ENCODE assay signal across 16 cellular contexts in genomic region chr2:173136614-173137013, GRCh38.
DNase-seq lines count a peak whose midpoint lies in the region; ATAC-seq and TF ChIP-seq lines count a peak whose summit lies in the region.
"Had no signal": no experiment of that assay in that cellular context is flagged by ENCODE, and none has a peak within 500 bp of the region (broad histone marks: within the 10 kb centered on the region; RNA-seq: fewer than 3 reads in every experiment).

No MANE protein-coding gene starts in this region.

- H3K4me1 Mint-ChIP-seq in CD4-positive, alpha-beta memory T cell: peaks cover 16 to 29% (median 23%) of the 10 kb centered on the region in 4 donors
- peaks cover 44% of the 10 kb centered on the region for H3K4me1 Mint-ChIP-seq in WTC11
- peaks cover 30 to 40% of the 10 kb centered on the region in 2 donors for H3K4me1 Mint-ChIP-seq in natural killer cell

- no peak overlapping the region for H3K4me3 ChIP-seq in CD4-positive, alpha-beta memory T cell (ENCODE audit: low read length in 2 of 2)
- H3K4me3 ChIP-seq in IMR-90 (ENCODE audit: insufficient read depth, low read depth, low read length) (no peak overlapping the region), thyroid gland (replicated peaks in 1 of 3) (no peak overlapping the region)
- H3K4me3 ChIP-seq: lower lobe of right lung, suprapubic skin had no signal

- no peak for TF ChIP-seq RAD21 in IMR-90 (IDR thresholded peaks at IDR 0.05; ENCODE audit: low read length)

- H3K9me1 ChIP-seq in IMR-90 (ENCODE audit: insufficient read depth, low read length): peaks cover 3% of the 10 kb centered on the region; the same call in 1 of the 2 replicates

- WGBS in IMR-90 (ENCODE audit: extremely low coverage in 2 of 2, insufficient read length in 1 of 2), 2 experiments: no CpG with 5 or more reads among the region's 2 CpGs
- WGBS in thyroid gland, 2 donors: 80 to 84% methylated on average over 2 of the region's 2 CpGs

- no peak overlapping the region; the same call in 1 of the 2 replicates for H3K9ac ChIP-seq in IMR-90 (ENCODE audit: low read depth, low read length)

- H3K9me3 Mint-ChIP-seq in CD4-positive, alpha-beta memory T cell: peaks cover 0 to 3% (median 2%) of the 10 kb centered on the region in 8 donors
- H3K9me3 Mint-ChIP-seq in WTC11 (peaks cover 14% of the 10 kb centered on the region), natural killer cell (peaks cover 0 to 4% of the 10 kb centered on the region in 2 donors)
- H3K9me3 Mint-ChIP-seq in activated naive CD4-positive, alpha-beta T cell treated with anti-CD3 and anti-CD28 coated beads, Interleukin-2, amount 50 U/mL, for 72 hours: peaks cover 0 to 6% of the 10 kb centered on the region in 2 donors

- no peak overlapping the region for H2BK20ac ChIP-seq in IMR-90 (ENCODE audit: low read depth, low read length)

- H2AK5ac ChIP-seq in IMR-90 (ENCODE audit: low read depth, low read length): no peak overlapping the region

- CTCF ChIA-PET in CD4-positive, alpha-beta memory T cell (lab: Charles Lee; ENCODE audit: partially characterized antibody): interaction anchor here (0.8 kb wide), 1 partner anchor 22 kb away, joined by 3 read pairs; no protein-coding TSS in a partner anchor
- CTCF ChIA-PET in IMR-90 (lab: Yijun Ruan, JAX) (no interaction called here), WTC11 (lab: Charles Lee) (interaction anchor here (0.6 kb wide), 1 partner anchor 462 kb away, joined by 5 read pairs; no protein-coding TSS in a partner anchor)

- H2AK9ac ChIP-seq in IMR-90 (replicated peaks; ENCODE audit: low read depth, low read length, poor library complexity): no peak overlapping the region

- no peaks in the 10 kb centered on the region for H3K36me3 ChIP-seq in CD4-positive, alpha-beta memory T cell (ENCODE audit: insufficient read depth, low read length)
- H3K36me3 ChIP-seq in IMR-90 (ENCODE audit: control insufficient read depth, insufficient read depth, low read length): peaks cover 1% of the 10 kb centered on the region; the same call in 1 of the 2 replicates
- H3K36me3 ChIP-seq in thyroid gland: no peaks in the 10 kb centered on the region
- H3K36me3 ChIP-seq: BE2C, lower lobe of right lung had no signal

- H4K91ac ChIP-seq in IMR-90 (ENCODE audit: insufficient read depth, low read depth, low read length): 0 out of 2 replicates have a peak overlapping the region, but pooled peaks have one; percentile 14

- H4K20me1 ChIP-seq in IMR-90 (ENCODE audit: insufficient read depth, low read length): no peaks in the 10 kb centered on the region

- in situ Hi-C loops in IMR-90 (cut with MboI; ENCODE audit: low sequenced_read_pairs): no loop called here

- H3K56ac ChIP-seq in IMR-90 (ENCODE audit: extremely low read depth, insufficient read depth, low read length): no peak overlapping the region

- H3K23ac ChIP-seq in IMR-90 (ENCODE audit: low read depth, low read length): peak overlapping the region; percentile 72

- H3K14ac ChIP-seq in IMR-90 (replicated peaks; ENCODE audit: low read depth, low read length): peak overlapping the region; percentile 61

- H3K79me1 ChIP-seq in IMR-90 (ENCODE audit: low read depth in 1 of 2, low read length in 2 of 2): peaks cover 34 to 63% of the 10 kb centered on the region in 2 experiments

- H3K18ac ChIP-seq in IMR-90 (ENCODE audit: low read depth, low read length): peak overlapping the region; percentile 57; the same call in 1 of the 2 replicates

- peak overlapping the region; percentile 68; the same call in 1 of the 2 replicates for H4K5ac ChIP-seq in IMR-90 (ENCODE audit: low read depth, low read length)

- peak overlapping the region in 1 of 7 donors; percentile 39 for H3K27ac Mint-ChIP-seq in CD4-positive, alpha-beta memory T cell
- H3K27ac Mint-ChIP-seq in WTC11 (peak overlapping the region; percentile 51), natural killer cell (no peak overlapping the region)
- H3K27ac Mint-ChIP-seq in activated naive CD4-positive, alpha-beta T cell treated with anti-CD3 and anti-CD28 coated beads, Interleukin-2, amount 50 U/mL, for 72 hours: no peak overlapping the region
- H3K27ac Mint-ChIP-seq: naive thymus-derived CD8-positive, alpha-beta T cell had no signal

- no TSS peak for BruUV-seq in IMR-90 (replicated peaks; lab: Mats Ljungman, UMichigan)

- TF ChIP-seq CTCF in IMR-90 (conservative IDR thresholded peaks at IDR 0.05; ENCODE audit: low read depth, low read length) (no peak), WTC11 (IDR thresholded peaks at IDR 0.05) (no peak), natural killer cell (IDR thresholded peaks at IDR 0.05) (no peak), thyroid gland (IDR thresholded peaks at IDR 0.05) (no peak)

- POLR2A ChIA-PET in CD4-positive, alpha-beta memory T cell (lab: Charles Lee; ENCODE audit: partially characterized antibody): no interaction called here
- POLR2A ChIA-PET in IMR-90 (lab: Charles Lee; ENCODE audit: unreplicated experiment): no interaction called here
- POLR2A ChIA-PET in WTC11 (lab: Charles Lee): interaction anchor here (0.6 kb wide), 1 partner anchor 100 kb away, joined by 3 read pairs; no protein-coding TSS in a partner anchor

- no peak overlapping the region for H2AFZ ChIP-seq in IMR-90 (replicated peaks; ENCODE audit: low read length, poor library complexity)

- H2BK15ac ChIP-seq in IMR-90 (ENCODE audit: low read depth, low read length): no peak overlapping the region

- intact Hi-C loops in CD4-positive, alpha-beta memory T cell (cut with micrococcal nuclease): no loop called here
- intact Hi-C loops in IMR-90 (cut with micrococcal nuclease) (no loop called here), natural killer cell (cut with micrococcal nuclease) (no loop called here), thyroid gland (cut with DNase I) (no loop called here)

- H3K4ac ChIP-seq in IMR-90 (ENCODE audit: low read depth, low read length): peak overlapping the region; percentile 45; the same call in 1 of the 2 replicates

- dilution Hi-C loops in IMR-90 (cut with HindIII; ENCODE audit: low sequenced_read_pairs, unreplicated experiment): no loop called here

- peak overlapping the region; percentile 29; the same call in 1 of the 2 replicates for H2BK120ac ChIP-seq in IMR-90 (ENCODE audit: low read depth, low read length)

- H3K9me3 ChIP-seq in CD4-positive, alpha-beta memory T cell (ENCODE audit: control insufficient read depth in 1 of 2, low read length in 2 of 2): no peaks in the 10 kb centered on the region
- H3K9me3 ChIP-seq in IMR-90 (ENCODE audit: control insufficient read depth, insufficient read depth, low read length) (no peaks in the 10 kb centered on the region), thyroid gland (no peaks in the 10 kb centered on the region)
- H3K9me3 ChIP-seq: BE2C, lower lobe of right lung, suprapubic skin had no signal

- 0 out of 4 replicates have a peak overlapping the region, but pooled peaks of 1 of the 2 experiments have one; percentile 37 for H4K8ac ChIP-seq in IMR-90 (ENCODE audit: low read depth in 2 of 2, low read length in 2 of 2)

- H3K27me3 Mint-ChIP-seq in CD4-positive, alpha-beta memory T cell: peaks cover 3% of the 10 kb centered on the region in 2 donors
- H3K27me3 Mint-ChIP-seq in WTC11 (ENCODE audit: low read depth) (no peaks in the 10 kb centered on the region), natural killer cell (ENCODE audit: low read depth in 2 of 2) (peaks cover 6 to 22% of the 10 kb centered on the region in 2 donors)

- H3K4me3 Mint-ChIP-seq in CD4-positive, alpha-beta memory T cell: peak overlapping the region in 6 of 8 donors; percentile 15 to 63 (median 44)
- H3K4me3 Mint-ChIP-seq in WTC11 (no peak overlapping the region), natural killer cell (peak overlapping the region; percentile 4)

- TF ChIP-seq POLR2A in IMR-90 (IDR thresholded peaks at IDR 0.05; ENCODE audit: low read depth, low read length): no peak
- no peak for TF ChIP-seq POLR2A in thyroid gland (IDR thresholded peaks at IDR 0.05)

- no peaks in the 10 kb centered on the region for H3K27me3 ChIP-seq in CD4-positive, alpha-beta memory T cell (ENCODE audit: insufficient read depth, low read length)
- H3K27me3 ChIP-seq in IMR-90 (ENCODE audit: control insufficient read depth, insufficient read depth, low read length) (no peaks in the 10 kb centered on the region), thyroid gland (no peaks in the 10 kb centered on the region)
- H3K27me3 ChIP-seq: BE2C, suprapubic skin had no signal

- no peak for DNase-seq in CD4-positive, alpha-beta memory T cell
- DNase-seq in IMR-90: no peak
- DNase-seq in WTC11 (ENCODE audit: low spot score): no peak
- no peak for DNase-seq in natural killer cell
- no peak for DNase-seq in thyroid gland
- no peak for DNase-seq in HPDE6-E6E7 (ENCODE audit: extremely low spot score)
- DNase-seq in activated naive CD4-positive, alpha-beta T cell treated with anti-CD3 and anti-CD28 coated beads, Interleukin-2, amount 50 U/mL, for 72 hours (ENCODE audit: low spot score in 2 of 2): no peak
- DNase-seq: activated CD4-positive, alpha-beta T cell treated with anti-CD3 and anti-CD28 coated beads, Interleukin-2, amount 10 ng/mL, durations not matched to agents 7 days and 5 days; activated T-cell treated with anti-CD3 and anti-CD28 coated beads, Interleukin-2, amount 50 U/mL, for 48 hours; BE2C; lower lobe of right lung; MV-4-11; NCI-H2107; NCI-H82 had no signal

- no peaks in the 10 kb centered on the region for H3K36me3 Mint-ChIP-seq in CD4-positive, alpha-beta memory T cell
- H3K36me3 Mint-ChIP-seq in WTC11: peaks cover 11% of the 10 kb centered on the region
- no peaks in the 10 kb centered on the region for H3K36me3 Mint-ChIP-seq in natural killer cell
- H3K36me3 Mint-ChIP-seq in activated naive CD4-positive, alpha-beta T cell treated with anti-CD3 and anti-CD28 coated beads, Interleukin-2, amount 50 U/mL, for 72 hours: peaks cover 6% of the 10 kb centered on the region in 2 donors
- H3K36me3 Mint-ChIP-seq: naive thymus-derived CD8-positive, alpha-beta T cell had no signal

- ATAC-seq in IMR-90 (ENCODE audit: low read depth): no peak
- ATAC-seq in WTC11: no peak
- ATAC-seq in natural killer cell: peak in 1 of 3 donors; percentile 15
- ATAC-seq in activated naive CD4-positive, alpha-beta T cell treated with anti-CD3 and anti-CD28 coated beads, Interleukin-2, amount 50 U/mL, for 72 hours: no peak
- ATAC-seq: lower lobe of right lung; naive thymus-derived CD8-positive, alpha-beta T cell had no signal

- no peak overlapping the region for H3K27ac ChIP-seq in CD4-positive, alpha-beta memory T cell (ENCODE audit: low read depth, low read length)
- H3K27ac ChIP-seq in IMR-90 (ENCODE audit: insufficient read depth, low read length) (no peak overlapping the region), thyroid gland (no peak overlapping the region)
- H3K27ac ChIP-seq: lower lobe of right lung, suprapubic skin had no signal

- H2BK5ac ChIP-seq in IMR-90 (ENCODE audit: low read depth, low read length, poor library complexity, severe bottlenecking): peak overlapping the region; percentile 32

- H3K4me1 ChIP-seq in CD4-positive, alpha-beta memory T cell (ENCODE audit: insufficient read depth, low read length): peaks cover 20% of the 10 kb centered on the region
- H3K4me1 ChIP-seq in IMR-90 (ENCODE audit: control insufficient read depth, insufficient read depth, low read length): peaks cover 18% of the 10 kb centered on the region
- H3K4me1 ChIP-seq in thyroid gland: no peaks in the 10 kb centered on the region
- H3K4me1 ChIP-seq: BE2C had no signal

- H3K4me2 ChIP-seq in IMR-90 (ENCODE audit: low read depth, low read length): peak overlapping the region; percentile 85

TF ChIP-seq in WTC11, 78 proteins besides CTCF, POLR2A, EP300 and RAD21 (continues in another document):
- TF ChIP-seq ZNF263 (CRISPR knock-in tag; IDR thresholded peaks at IDR 0.05; ENCODE audit: low read depth): no peak
